Comparison of ENCODE assay signal across 8 cellular contexts in the genomic region with DNA sequence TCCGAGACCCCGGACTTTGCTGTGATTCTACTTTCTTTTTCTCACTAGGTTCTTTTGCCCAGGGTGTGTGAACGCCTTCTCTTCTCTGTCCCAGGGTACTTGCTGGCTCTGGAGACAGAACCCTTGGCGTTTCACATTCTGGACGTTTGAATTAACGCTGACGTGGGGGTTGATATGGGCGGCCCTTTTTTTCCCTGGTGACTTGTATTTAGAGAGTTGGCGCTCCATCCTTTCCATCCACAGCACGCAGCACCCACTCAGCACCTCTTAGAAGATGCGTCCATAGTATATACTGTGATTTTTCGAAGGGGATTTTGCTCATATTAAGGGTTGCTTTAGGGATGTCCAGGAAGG.
A peak's percentile ranks its signal among the peaks of the same experiment; 100 is the strongest.
DNase-seq lines count a peak whose midpoint lies in the region; ATAC-seq and TF ChIP-seq lines count a peak whose summit lies in the region.
"Not testable (repeated sequence)": the region's sequence is repeated elsewhere in the genome, so short reads cannot be mapped to it uniquely, and the experiment has no call there.

No MANE protein-coding gene starts in this region.

- H3K56ac ChIP-seq in H9 (ENCODE audit: insufficient read length, low read depth, low read length): not testable (repeated sequence)

- TF ChIP-seq POLR2A in Peyer's patch (IDR thresholded peaks at IDR 0.05): not testable (repeated sequence)

- H3K4me1 Mint-ChIP-seq in H9; activated T-helper 17 cell treated with anti-CD3 and anti-CD28 coated beads, Interleukin-2, amount 50 U/mL, for 72 hours: not testable (repeated sequence)
- peaks cover 17 to 28% (median 22%) of the 10 kb centered on the region in 7 donors for H3K4me1 Mint-ChIP-seq in naive thymus-derived CD4-positive, alpha-beta T cell
- H3K4me1 Mint-ChIP-seq in stimulated activated memory B cell treated with anti-CD40 and anti-IgM and Interleukin-4, amounts not matched to agents 10 μg/mL and 1 μg/mL and 100 μg/mL, for 72 hours: peaks cover 29% of the 10 kb centered on the region

- not testable (repeated sequence) for H3K9me3 ChIP-seq in H9 (ENCODE audit: control insufficient read depth, low read depth, low read length); Peyer's patch; duodenal mucosa (ENCODE audit: control insufficient read depth in 1 of 2, low read length in 2 of 2); iPS DF 6.9 (ENCODE audit: control insufficient read depth, insufficient read depth, low read length); naive thymus-derived CD4-positive, alpha-beta T cell (ENCODE audit: control insufficient read depth in 2 of 3, low read length in 3 of 3)

- intact Hi-C loops in naive thymus-derived CD4-positive, alpha-beta T cell (cut with micrococcal nuclease): not testable (repeated sequence)

- CTCF ChIA-PET in naive thymus-derived CD4-positive, alpha-beta T cell (lab: Charles Lee): not testable (repeated sequence)

- peak overlapping the region; percentile 53 for H3K4me2 ChIP-seq in H9 (ENCODE audit: insufficient read depth, insufficient read length, low read length)

- not testable (repeated sequence) for H3K23me2 ChIP-seq in H9 (ENCODE audit: insufficient read length, low read depth, low read length, poor library complexity, severe bottlenecking)

- H3K4me1 ChIP-seq in H9 (ENCODE audit: insufficient read depth, low read length); duodenal mucosa (ENCODE audit: control insufficient read depth in 1 of 2, insufficient read depth in 2 of 2, low read length in 2 of 2); iPS DF 6.9 (ENCODE audit: control insufficient read depth, insufficient read depth, low read length); naive thymus-derived CD4-positive, alpha-beta T cell (ENCODE audit: control insufficient read depth in 2 of 2, insufficient read depth in 2 of 2, low read length in 2 of 2): not testable (repeated sequence)
- H3K4me1 ChIP-seq in Peyer's patch: peaks cover 0 to 16% (median 5%) of the 10 kb centered on the region in 4 donors

- POLR2A ChIA-PET in naive thymus-derived CD4-positive, alpha-beta T cell (lab: Charles Lee): not testable (repeated sequence)

- not testable (repeated sequence) for H2AFZ ChIP-seq in H9 (ENCODE audit: low read length)

- H3K9me3 Mint-ChIP-seq in H9; activated T-helper 17 cell treated with anti-CD3 and anti-CD28 coated beads, Interleukin-2, amount 50 U/mL, for 72 hours; naive thymus-derived CD4-positive, alpha-beta T cell; stimulated activated memory B cell treated with anti-CD40 and anti-IgM and Interleukin-4, amounts not matched to agents 10 μg/mL and 1 μg/mL and 100 μg/mL, for 72 hours: not testable (repeated sequence)

- H3K4me3 ChIP-seq in AG10803 (ENCODE audit: low read length) (peak overlapping the region; percentile 97), Peyer's patch (peak overlapping the region; percentile 65 to 92 (median 82)), duodenal mucosa (ENCODE audit: low read depth in 1 of 2, low read length in 2 of 2) (peak overlapping the region; percentile 88 to 98), iPS DF 6.9 (ENCODE audit: low read length) (peak overlapping the region; percentile 68; the same call in 1 of the 2 replicates)
- peak overlapping the region; percentile 82 for H3K4me3 ChIP-seq in naive thymus-derived CD4-positive, alpha-beta T cell (ENCODE audit: low read length)

- no CpG with 5 or more reads among the region's 12 CpGs for WGBS in H9 (ENCODE audit: extremely low coverage, insufficient read length, low lambda C conversion rate)
- WGBS in iPS DF 6.9 (ENCODE audit: insufficient coverage, insufficient read length): no CpG with 5 or more reads among the region's 12 CpGs

- not testable (repeated sequence) for H3K36me3 Mint-ChIP-seq in H9 (ENCODE audit: insufficient read depth in 1 of 3, low read depth in 3 of 3); naive thymus-derived CD4-positive, alpha-beta T cell; stimulated activated memory B cell treated with anti-CD40 and anti-IgM and Interleukin-4, amounts not matched to agents 10 μg/mL and 1 μg/mL and 100 μg/mL, for 72 hours
- peaks cover 37% of the 10 kb centered on the region for H3K36me3 Mint-ChIP-seq in activated T-helper 17 cell treated with anti-CD3 and anti-CD28 coated beads, Interleukin-2, amount 50 U/mL, for 72 hours (ENCODE audit: low read depth)

- peak overlapping the region; percentile 89 to 97 (median 96) for H3K27ac Mint-ChIP-seq in H9
- H3K27ac Mint-ChIP-seq in activated T-helper 17 cell treated with anti-CD3 and anti-CD28 coated beads, Interleukin-2, amount 50 U/mL, for 72 hours: peak overlapping the region; percentile 98
- H3K27ac Mint-ChIP-seq in naive thymus-derived CD4-positive, alpha-beta T cell: peak overlapping the region; percentile 76 to 95 (median 89)
- H3K27ac Mint-ChIP-seq in stimulated activated memory B cell treated with anti-CD40 and anti-IgM and Interleukin-4, amounts not matched to agents 10 μg/mL and 1 μg/mL and 100 μg/mL, for 72 hours: peak overlapping the region; percentile 93

- not testable (repeated sequence) for H3K23ac ChIP-seq in H9 (ENCODE audit: insufficient read length, low read depth, low read length)

- not testable (repeated sequence) for H2AK5ac ChIP-seq in H9 (ENCODE audit: insufficient read length, low read length)

- not testable (repeated sequence) for H3K36me3 ChIP-seq in Peyer's patch; duodenal mucosa (ENCODE audit: control insufficient read depth in 1 of 2, insufficient read depth in 2 of 2, low read length in 2 of 2); iPS DF 6.9 (ENCODE audit: control insufficient read depth, insufficient read depth, low read length); naive thymus-derived CD4-positive, alpha-beta T cell (ENCODE audit: control insufficient read depth in 2 of 3, insufficient read depth in 3 of 3, low read length in 3 of 3)

- H4K5ac ChIP-seq in H9 (ENCODE audit: insufficient read length, low read depth, low read length): not testable (repeated sequence)

- peak; percentile 4 for DNase-seq in AG10803 (ENCODE audit: low read depth)
- not testable (repeated sequence) for DNase-seq in H9; iPS DF 6.9 (ENCODE audit: low read depth, low spot score); naive thymus-derived CD4-positive, alpha-beta T cell
- peak in 1 of 3 donors; percentile 35 for DNase-seq in Peyer's patch

- H3K27ac ChIP-seq in H9 (ENCODE audit: insufficient read length, low read depth, low read length); duodenal mucosa (ENCODE audit: low read depth, low read length); iPS DF 6.9 (ENCODE audit: low read length): not testable (repeated sequence)
- peak overlapping the region; percentile 67 to 80 (median 78) for H3K27ac ChIP-seq in Peyer's patch
- H3K27ac ChIP-seq in naive thymus-derived CD4-positive, alpha-beta T cell (ENCODE audit: low read depth, low read length): peak overlapping the region; percentile 71

- H3K18ac ChIP-seq in H9 (ENCODE audit: insufficient read length, low read depth, low read length): not testable (repeated sequence)

- H3K27me3 Mint-ChIP-seq in H9 (ENCODE audit: low read depth); activated T-helper 17 cell treated with anti-CD3 and anti-CD28 coated beads, Interleukin-2, amount 50 U/mL, for 72 hours; naive thymus-derived CD4-positive, alpha-beta T cell; stimulated activated memory B cell treated with anti-CD40 and anti-IgM and Interleukin-4, amounts not matched to agents 10 μg/mL and 1 μg/mL and 100 μg/mL, for 72 hours: not testable (repeated sequence)

- not testable (repeated sequence) for H3K79me1 ChIP-seq in H9 (ENCODE audit: insufficient read depth, low read depth, low read length, poor library complexity, severe bottlenecking)

- H2BK120ac ChIP-seq in H9 (ENCODE audit: low read depth, low read length, poor library complexity, severe bottlenecking): not testable (repeated sequence)

- H4K91ac ChIP-seq in H9 (ENCODE audit: insufficient read length, low read depth, low read length): not testable (repeated sequence)

- not testable (repeated sequence) for H2BK15ac ChIP-seq in H9 (ENCODE audit: low read depth, low read length)

- H4K8ac ChIP-seq in H9 (replicated peaks; ENCODE audit: insufficient read length, low read depth, low read length): not testable (repeated sequence)

- not testable (repeated sequence) for H3K14ac ChIP-seq in H9 (ENCODE audit: insufficient read depth, low read length)

- H2BK5ac ChIP-seq in H9 (ENCODE audit: insufficient read length, low read length): not testable (repeated sequence)

- not testable (repeated sequence) for H2BK20ac ChIP-seq in H9 (ENCODE audit: low read depth, low read length, poor library complexity, severe bottlenecking)

- not testable (repeated sequence) for H3K27me3 ChIP-seq in H9 (ENCODE audit: insufficient read depth, low read length); Peyer's patch; duodenal mucosa (ENCODE audit: control insufficient read depth in 1 of 2, insufficient read depth in 2 of 2, low read length in 2 of 2); iPS DF 6.9 (ENCODE audit: control insufficient read depth, insufficient read depth, low read length); naive thymus-derived CD4-positive, alpha-beta T cell (ENCODE audit: control insufficient read depth in 2 of 2, insufficient read depth in 2 of 2, low read length in 2 of 2)

- H2BK12ac ChIP-seq in H9 (ENCODE audit: insufficient read length, low read depth, low read length): not testable (repeated sequence)

- H4K20me1 ChIP-seq in H9 (ENCODE audit: control insufficient read depth, insufficient read depth, insufficient read length): not testable (repeated sequence)

- peak overlapping the region; percentile 95 to 98 for H3K4me3 Mint-ChIP-seq in H9
- H3K4me3 Mint-ChIP-seq in activated T-helper 17 cell treated with anti-CD3 and anti-CD28 coated beads, Interleukin-2, amount 50 U/mL, for 72 hours: peak overlapping the region; percentile 97
- H3K4me3 Mint-ChIP-seq in naive thymus-derived CD4-positive, alpha-beta T cell: peak overlapping the region; percentile 94 to 98 (median 97)
- H3K4me3 Mint-ChIP-seq in stimulated activated memory B cell treated with anti-CD40 and anti-IgM and Interleukin-4, amounts not matched to agents 10 μg/mL and 1 μg/mL and 100 μg/mL, for 72 hours: peak overlapping the region; percentile 98

- TF ChIP-seq CTCF in AG10803 (conservative IDR thresholded peaks at IDR 0.05; ENCODE audit: low read length); H9 (conservative IDR thresholded peaks at IDR 0.05); Peyer's patch (IDR thresholded peaks at IDR 0.05): not testable (repeated sequence)

- H3K79me2 ChIP-seq in H9 (ENCODE audit: insufficient read depth, low read length): not testable (repeated sequence)

- H3K4ac ChIP-seq in H9 (ENCODE audit: low read depth, low read length): not testable (repeated sequence)

- H3T11ph ChIP-seq in H9 (ENCODE audit: low read length): not testable (repeated sequence)

- peak overlapping the region; percentile 68 for H3K9ac ChIP-seq in H9 (ENCODE audit: extremely low read depth, insufficient read length, low read length)
- H3K9ac ChIP-seq in duodenal mucosa (ENCODE audit: low read depth in 1 of 2, low read length in 2 of 2): peak overlapping the region; percentile 90 to 93

- ATAC-seq in activated T-helper 17 cell treated with anti-CD3 and anti-CD28 coated beads, Interleukin-2, amount 50 U/mL, for 72 hours (replicated peaks): peak; percentile 3
- peak; percentile 3 for ATAC-seq in naive thymus-derived CD4-positive, alpha-beta T cell
- peak; percentile 1 for ATAC-seq in stimulated activated memory B cell treated with anti-CD40 and anti-IgM and Interleukin-4, amounts not matched to agents 10 μg/mL and 1 μg/mL and 100 μg/mL, for 72 hours
